20 cellular contexts compared by ENCODE assay signal in the genomic region with DNA sequence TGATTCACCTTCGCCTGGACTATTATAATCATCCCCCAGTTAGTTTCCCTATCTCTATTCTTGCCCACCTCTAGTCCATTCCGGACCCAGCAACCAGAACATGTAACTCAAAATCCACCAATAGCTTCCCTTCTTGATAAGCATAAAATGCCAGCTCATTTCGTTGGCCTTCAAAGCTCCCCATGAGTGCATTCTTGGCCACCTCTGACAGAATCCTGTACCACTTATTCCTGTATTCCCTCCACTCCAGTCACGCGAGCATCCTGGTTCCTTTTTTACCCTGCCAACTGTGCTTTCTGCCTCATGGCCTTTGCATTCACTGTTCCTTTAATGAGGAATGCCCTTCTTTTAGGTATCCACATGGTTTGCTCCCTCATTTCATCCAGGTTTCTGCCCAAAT. TPM values are rescaled to one million over a fixed set of nuclear protein-coding genes. Genes with fewer than 3 reads are reported as not detected.
A peak's percentile ranks its signal among the peaks of the same experiment; 100 is the strongest.
DNase-seq lines count a peak whose midpoint lies in the region; ATAC-seq and TF ChIP-seq lines count a peak whose summit lies in the region.
"Had no signal": no experiment of that assay in that cellular context is flagged by ENCODE, and none has a peak within 500 bp of the region (broad histone marks: within the 10 kb centered on the region; RNA-seq: fewer than 3 reads in every experiment).

No MANE protein-coding gene starts in this region.

- peaks cover 3% of the 10 kb centered on the region for H3K9me3 ChIP-seq in IMR-90 (ENCODE audit: control insufficient read depth, insufficient read depth, low read length)

- no peaks in the 10 kb centered on the region for H3K36me3 Mint-ChIP-seq in activated CD8-positive, alpha-beta T cell treated with anti-CD3 and anti-CD28 coated beads, Interleukin-2, amount 10 ng/mL, durations not matched to agents 7 days and 5 days (ENCODE audit: low read depth)

- H3K23ac ChIP-seq in IMR-90 (ENCODE audit: low read depth, low read length) = no peak overlapping the region

- peaks cover 10% of the 10 kb centered on the region for H3K9me1 ChIP-seq in IMR-90 (ENCODE audit: insufficient read depth, low read length)

- no peak overlapping the region for H3K4me2 ChIP-seq in IMR-90 (ENCODE audit: low read depth, low read length)
- H3K4me2 ChIP-seq: GM23338, KMS-11 had no signal

- no peak overlapping the region for H4K5ac ChIP-seq in IMR-90 (ENCODE audit: low read depth, low read length)

- no peak overlapping the region for H3K27ac Mint-ChIP-seq in activated CD8-positive, alpha-beta T cell treated with anti-CD3 and anti-CD28 coated beads, Interleukin-2, amount 10 ng/mL, durations not matched to agents 7 days and 5 days
- H3K27ac Mint-ChIP-seq: GM23338 had no signal

- CTCF ChIA-PET in IMR-90 (lab: Yijun Ruan, JAX) = no interaction called here
- CTCF ChIA-PET in activated CD8-positive, alpha-beta T cell treated with anti-CD3 and anti-CD28 coated beads, Interleukin-2, amount 10 ng/mL, durations not matched to agents 7 days and 5 days (lab: Charles Lee) = no interaction called here

- H3K4me3 Mint-ChIP-seq in activated CD8-positive, alpha-beta T cell treated with anti-CD3 and anti-CD28 coated beads, Interleukin-2, amount 10 ng/mL, durations not matched to agents 7 days and 5 days = no peak overlapping the region
- H3K4me3 Mint-ChIP-seq: GM23338 had no signal

- H3K36me3 ChIP-seq in IMR-90 (ENCODE audit: control insufficient read depth, insufficient read depth, low read length) = no peaks in the 10 kb centered on the region

- H4K20me1 ChIP-seq in IMR-90 (ENCODE audit: insufficient read depth, low read length) = no peaks in the 10 kb centered on the region; the same call in 1 of the 2 replicates

- no peaks in the 10 kb centered on the region for H3K79me1 ChIP-seq in IMR-90 (ENCODE audit: low read depth in 1 of 2, low read length in 2 of 2)

- ATAC-seq in IMR-90 (ENCODE audit: low read depth) (no peak), Right ventricle myocardium inferior (no peak)
- ATAC-seq in activated CD8-positive, alpha-beta T cell treated with anti-CD3 and anti-CD28 coated beads, Interleukin-2, amount 10 ng/mL, durations not matched to agents 7 days and 5 days = no peak
- ATAC-seq: GM12878, GM23338 had no signal

- no peaks in the 10 kb centered on the region for H3K27me3 ChIP-seq in IMR-90 (ENCODE audit: control insufficient read depth, insufficient read depth, low read length)

- no peak overlapping the region for H2BK5ac ChIP-seq in IMR-90 (ENCODE audit: low read depth, low read length, poor library complexity, severe bottlenecking)

- DNase-seq in ELR (ENCODE audit: low read depth) (peak; percentile 29), IMR-90 (no peak), amniotic epithelial cell (ENCODE audit: low read depth) (peak; percentile 25), NCI-H2171 (lab: John Stamatoyannopoulos, UW) (no peak), Right ventricle myocardium inferior (ENCODE audit: missing footprints) (no peak), NCI-H748 (lab: John Stamatoyannopoulos, UW; ENCODE audit: unreplicated experiment) (no peak)
- no peak for DNase-seq in activated CD8-positive, alpha-beta T cell treated with anti-CD3 and anti-CD28 coated beads, Interleukin-2, amount 10 ng/mL, durations not matched to agents 7 days and 5 days
- DNase-seq: ACHN, DMS79 treated with DMSO at 0.1 percent for 48 hours, GF-D8, NCI-H1417, NCI-H187 treated with DMSO at 0.1 percent for 48 hours, NCI-H748 treated with DMSO at 0.1 percent for 48 hours, SHP77 treated with DMSO at 0.1 percent for 48 hours had no signal

- no peak overlapping the region; the same call in 1 of the 3 replicates for H2BK15ac ChIP-seq in IMR-90 (ENCODE audit: low read depth, low read length)

- no peak overlapping the region for H2AK5ac ChIP-seq in IMR-90 (ENCODE audit: low read depth, low read length)

- BruUV-seq in IMR-90 (replicated peaks; lab: Mats Ljungman, UMichigan) = no TSS peak

- in situ Hi-C loops in IMR-90 (cut with MboI; ENCODE audit: low sequenced_read_pairs) = no loop called here

- H3K4me1 ChIP-seq in IMR-90 (ENCODE audit: control insufficient read depth, insufficient read depth, low read length) = peaks cover 10% of the 10 kb centered on the region

- no peak for TF ChIP-seq CTCF in IMR-90 (conservative IDR thresholded peaks at IDR 0.05; ENCODE audit: low read depth, low read length)

- peaks cover 2% of the 10 kb centered on the region for H3K27me3 Mint-ChIP-seq in activated CD8-positive, alpha-beta T cell treated with anti-CD3 and anti-CD28 coated beads, Interleukin-2, amount 10 ng/mL, durations not matched to agents 7 days and 5 days (ENCODE audit: low read depth)

- peak overlapping the region; percentile 11; the same call in 1 of the 2 replicates for H2BK120ac ChIP-seq in IMR-90 (ENCODE audit: low read depth, low read length)

- H2AFZ ChIP-seq in IMR-90 (replicated peaks; ENCODE audit: low read length, poor library complexity) = no peak overlapping the region
- H2AFZ ChIP-seq: GM23338 had no signal

- H3K9me3 Mint-ChIP-seq in activated CD8-positive, alpha-beta T cell treated with anti-CD3 and anti-CD28 coated beads, Interleukin-2, amount 10 ng/mL, durations not matched to agents 7 days and 5 days (ENCODE audit: insufficient read depth) = no peaks in the 10 kb centered on the region

- H3K14ac ChIP-seq in IMR-90 (replicated peaks; ENCODE audit: low read depth, low read length) = 0 out of 2 replicates have a peak overlapping the region, but pooled peaks have one; percentile 16

- H4K91ac ChIP-seq in IMR-90 (ENCODE audit: insufficient read depth, low read depth, low read length) = no peak overlapping the region

- dilution Hi-C loops in IMR-90 (cut with HindIII; ENCODE audit: low sequenced_read_pairs, unreplicated experiment) = no loop called here

- H3K27ac ChIP-seq in IMR-90 (ENCODE audit: insufficient read depth, low read length) = no peak overlapping the region
- H3K27ac ChIP-seq: C4-2B, KMS-11 had no signal

- intact Hi-C loops in IMR-90 (cut with micrococcal nuclease) = loop anchor here (10.0 kb wide), 1 partner anchor 208 kb away; no protein-coding TSS in a partner anchor
- intact Hi-C loops in Right ventricle myocardium inferior (cut with DNase I) = no loop called here

- H3K18ac ChIP-seq in IMR-90 (ENCODE audit: low read depth, low read length) = no peak overlapping the region

- 0 out of 2 replicates have a peak overlapping the region, but pooled peaks have one; percentile 5 for H3K4ac ChIP-seq in IMR-90 (ENCODE audit: low read depth, low read length)

- no peak for TF ChIP-seq POLR2A in IMR-90 (IDR thresholded peaks at IDR 0.05; ENCODE audit: low read depth, low read length)

- no peaks in the 10 kb centered on the region for H3K4me1 Mint-ChIP-seq in activated CD8-positive, alpha-beta T cell treated with anti-CD3 and anti-CD28 coated beads, Interleukin-2, amount 10 ng/mL, durations not matched to agents 7 days and 5 days (ENCODE audit: low read depth)
- H3K4me1 Mint-ChIP-seq: GM23338 had no signal

- H3K9ac ChIP-seq in IMR-90 (ENCODE audit: low read depth, low read length) = no peak overlapping the region
- H3K9ac ChIP-seq: KMS-11 had no signal

- TF ChIP-seq RAD21 in IMR-90 (IDR thresholded peaks at IDR 0.05; ENCODE audit: low read length) = no peak

- H4K8ac ChIP-seq in IMR-90 (ENCODE audit: low read depth in 2 of 2, low read length in 2 of 2) = no peak overlapping the region

- no peak overlapping the region for H2AK9ac ChIP-seq in IMR-90 (replicated peaks; ENCODE audit: low read depth, low read length, poor library complexity)

- no peak overlapping the region for H3K56ac ChIP-seq in IMR-90 (ENCODE audit: extremely low read depth, insufficient read depth, low read length)

- H2BK20ac ChIP-seq in IMR-90 (ENCODE audit: low read depth, low read length) = peak overlapping the region; percentile 34; the same call in 1 of the 2 replicates

- no peak overlapping the region for H3K4me3 ChIP-seq in IMR-90 (ENCODE audit: insufficient read depth, low read depth, low read length)
- H3K4me3 ChIP-seq: GM12878, GM23338 had no signal

- WGBS in IMR-90 (ENCODE audit: extremely low coverage in 2 of 2, insufficient read length in 1 of 2), 2 experiments = 91% methylated on average over 4 of the region's 5 CpGs; no CpG with 5 or more reads in 1 of the 2 experiments

- POLR2A ChIA-PET in IMR-90 (lab: Charles Lee; ENCODE audit: unreplicated experiment) = no interaction called here
- POLR2A ChIA-PET in activated CD8-positive, alpha-beta T cell treated with anti-CD3 and anti-CD28 coated beads, Interleukin-2, amount 10 ng/mL, durations not matched to agents 7 days and 5 days (lab: Charles Lee) = no interaction called here

TF ChIP-seq in IMR-90, 13 proteins besides CTCF, POLR2A, EP300 and RAD21:
- TF ChIP-seq RFX5 (IDR thresholded peaks at IDR 0.05; ENCODE audit: low read depth, low read length) (no peak), FOS (IDR thresholded peaks at IDR 0.05; ENCODE audit: low read depth, low read length) (no peak), RCOR1 (IDR thresholded peaks at IDR 0.05; ENCODE audit: insufficient replicate concordance, low read length) (no peak), SMC3 (IDR thresholded peaks at IDR 0.05; ENCODE audit: low read depth, low read length) (no peak), NFE2L2 (IDR thresholded peaks at IDR 0.05; ENCODE audit: low read depth, low read length) (no peak)
- TF ChIP-seq, protein P1, sequence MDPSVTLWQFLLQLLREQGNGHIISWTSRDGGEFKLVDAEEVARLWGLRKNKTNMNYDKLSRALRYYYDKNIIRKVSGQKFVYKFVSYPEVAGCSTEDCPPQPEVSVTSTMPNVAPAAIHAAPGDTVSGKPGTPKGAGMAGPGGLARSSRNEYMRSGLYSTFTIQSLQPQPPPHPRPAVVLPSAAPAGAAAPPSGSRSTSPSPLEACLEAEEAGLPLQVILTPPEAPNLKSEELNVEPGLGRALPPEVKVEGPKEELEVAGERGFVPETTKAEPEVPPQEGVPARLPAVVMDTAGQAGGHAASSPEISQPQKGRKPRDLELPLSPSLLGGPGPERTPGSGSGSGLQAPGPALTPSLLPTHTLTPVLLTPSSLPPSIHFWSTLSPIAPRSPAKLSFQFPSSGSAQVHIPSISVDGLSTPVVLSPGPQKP (IDR thresholded peaks at IDR 0.05; ENCODE audit: borderline replicate concordance, low read depth, low read length) = no peak

RNA-seq across cellular contexts. Expression of a gene that starts 36.7 kb away (rescaled TPM):
- total RNA-seq in IMR-90 (2012; rRNA removed) = not detected in 2 replicates
- polyA plus RNA-seq in IMR-90 (2012; rRNA removed) = not detected in 2 replicates
- not detected in 2 replicates for polyA plus RNA-seq in IMR-90 (2012; cell fraction: cytosol; rRNA removed)
- polyA plus RNA-seq in IMR-90 (2012; cell fraction: nucleus; rRNA removed; ENCODE audit: low replicate concordance) = not detected in 2 replicates
- not detected for total RNA-seq in activated CD8-positive, alpha-beta T cell treated with anti-CD3 and anti-CD28 coated beads, Interleukin-2, amount 10 ng/mL, durations not matched to agents 7 days and 5 days
- total RNA-seq in Right ventricle myocardium inferior = not detected
- total RNA-seq: GM23338; OCI-LY7; T-helper 1 cell treated with Interleukin-12 subunit alpha and Interleukin-12 subunit beta and Interleukin-4 antibody, amounts not matched to agents 30 ng/mL and 1 ng/mL, for 36 hours had no signal
- polyA plus RNA-seq: GM12878 had no signal

Comparison
In these comparisons a context has a peak if more than half of its experiments do, and no peak if none do; other contexts are left out.
1. DNase-seq: peak in ELR (single experiment) and amniotic epithelial cell (single experiment); none in IMR-90 (single experiment), NCI-H2171 (single experiment), activated CD8-positive, alpha-beta T cell treated with anti-CD3 and anti-CD28 coated beads, Interleukin-2, amount 10 ng/mL, durations not matched to agents 7 days and 5 days (single experiment), Right ventricle myocardium inferior (single experiment) and NCI-H748 (single experiment).